In genomic region chr22:47575291-47575690, GRCh38 we compare ENCODE assay signal across 17 cellular contexts.
DNase-seq lines count a peak whose midpoint lies in the region; ATAC-seq and FAIRE-seq lines count a peak whose summit lies in the region.
"Had no signal": no experiment of that assay in that cellular context is flagged by ENCODE, and none has a peak within 500 bp of the region (broad histone marks: within the 10 kb centered on the region; RNA-seq: fewer than 3 reads in every experiment).

No MANE protein-coding gene starts in this region.

- no peak overlapping the region for H3K27ac ChIP-seq in small intestine (ENCODE audit: low read depth in 1 of 2, low read length in 1 of 2)
- H3K27ac ChIP-seq: BLaER1 treated with 17β-estradiol and CSF1 and Interleukin-3, amounts not matched to agents 10 nM and 100 nM; SJCRH30 had no signal

- ATAC-seq in left colon (peak; percentile 94), GM21786 (IDR thresholded peaks at IDR 0.05; ENCODE audit: unreplicated experiment) (no peak)

- H3K9me3 ChIP-seq in small intestine (ENCODE audit: control insufficient read depth, low read depth): no peaks in the 10 kb centered on the region
- H3K9me3 ChIP-seq: BLaER1 treated with 17β-estradiol and CSF1 and Interleukin-3, amounts not matched to agents 10 nM and 100 nM; SJCRH30 had no signal

- no peaks in the 10 kb centered on the region for H3K36me3 ChIP-seq in small intestine (ENCODE audit: control insufficient read depth in 2 of 2, insufficient read depth in 2 of 2, low read length in 2 of 2)
- H3K36me3 ChIP-seq: BLaER1 treated with 17β-estradiol and CSF1 and Interleukin-3, amounts not matched to agents 10 nM and 100 nM; SJCRH30 had no signal

- FAIRE-seq in small intestine (lab: Jason Lieb, UNC): no peak
- FAIRE-seq: D721Med, G401.6, H54 had no signal

- H3K4me3 ChIP-seq in small intestine (ENCODE audit: low read depth in 1 of 2, low read length in 2 of 2): no peak overlapping the region
- H3K4me3 ChIP-seq: BLaER1 treated with 17β-estradiol and CSF1 and Interleukin-3, amounts not matched to agents 10 nM and 100 nM; SJCRH30 had no signal

- intact Hi-C loops in left colon (cut with DNase I, micrococcal nuclease): no loop called here

- 44 to 68% (median 53%) methylated on average over 11 of the region's 11 CpGs for WGBS in small intestine, 3 donors

- no peaks in the 10 kb centered on the region for H3K27me3 ChIP-seq in small intestine (ENCODE audit: control insufficient read depth in 2 of 2, insufficient read depth in 2 of 2, low read length in 2 of 2)
- H3K27me3 ChIP-seq: BLaER1 treated with 17β-estradiol and CSF1 and Interleukin-3, amounts not matched to agents 10 nM and 100 nM had no signal

- no peaks in the 10 kb centered on the region for H3K4me1 ChIP-seq in small intestine (ENCODE audit: control insufficient read depth in 2 of 2, insufficient read depth in 1 of 2, low read depth in 1 of 2, low read length in 1 of 2)
- H3K4me1 ChIP-seq: BLaER1 treated with 17β-estradiol and CSF1 and Interleukin-3, amounts not matched to agents 10 nM and 100 nM; SJCRH30 had no signal

- peak; percentile 8 for DNase-seq in activated effector memory CD4-positive, alpha-beta T cell treated with anti-CD3 and anti-CD28 coated beads, Interleukin-2, amount 50 U/mL, for 16 hours
- no peak for DNase-seq in activated effector memory CD4-positive, alpha-beta T cell treated with Interleukin-2 at 50 U/mL for 16 hours
- DNase-seq in left colon: peak; percentile 31 to 36
- DNase-seq in small intestine: peak; percentile 32
- no peak for DNase-seq in A172 (ENCODE audit: low spot score)
- DNase-seq in epidermal melanocyte (ENCODE audit: insufficient read length, low spot score): no peak
- DNase-seq: CD8-positive, alpha-beta memory T cell; NCI-H1436 treated with DMSO at 0.1 percent for 48 hours; NCI-H2029; NCI-H446 treated with DMSO at 0.1 percent for 48 hours; NCI-H774; SJCRH30 had no signal

Comparison
In these comparisons a context has a peak if more than half of its experiments do, and no peak if none do; other contexts are left out.
1. DNase-seq: peak in activated effector memory CD4-positive, alpha-beta T cell treated with anti-CD3 and anti-CD28 coated beads, Interleukin-2, amount 50 U/mL, for 16 hours (single experiment), left colon (2 of 2) and small intestine (single experiment); none in activated effector memory CD4-positive, alpha-beta T cell treated with Interleukin-2 at 50 U/mL for 16 hours (single experiment), A172 (single experiment) and epidermal melanocyte (single experiment).